Comparison of ENCODE assay signal across 22 cellular contexts in the genomic region with DNA sequence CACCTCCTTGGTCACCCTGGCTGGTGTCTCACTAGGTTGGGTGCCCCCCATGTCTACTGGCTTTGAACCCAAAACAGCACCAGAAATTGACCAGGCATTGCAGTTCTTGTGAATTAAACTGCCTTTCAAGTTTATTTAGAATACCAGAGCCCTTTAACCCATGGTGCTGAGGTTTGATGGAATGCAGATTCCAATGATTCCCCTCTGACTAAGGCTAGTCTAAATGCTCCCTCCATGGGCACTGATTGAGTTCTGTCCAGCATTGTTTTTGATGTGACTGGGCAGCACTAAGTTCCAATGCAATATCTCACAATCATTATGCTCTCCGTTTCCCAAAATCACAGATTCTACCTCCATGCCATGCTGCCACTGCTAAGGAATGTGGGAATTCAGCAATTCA.
"Had no signal": no experiment of that assay in that cellular context is flagged by ENCODE, and none has a peak within 500 bp of the region (broad histone marks: within the 10 kb centered on the region; RNA-seq: fewer than 3 reads in every experiment).

No MANE protein-coding gene starts in this region.

- ATAC-seq: esophagus mucosa; gastroesophageal sphincter; left cardiac atrium; lower lobe of right lung; pancreas; right lobe of liver; stimulated activated effector memory CD8-positive, alpha-beta T cell treated with anti-CD3 and anti-CD28 coated beads, Interleukin-12 subunit alpha, Interleukin-12 subunit beta, amount 100 ng/mL, for 72 hours; stimulated activated naive CD8-positive, alpha-beta T cell treated with anti-CD3 and anti-CD28 coated beads, Interleukin-15, Interleukin-2, amounts not matched to agents 100 U/mL and 50 U/mL, for 24 hours; upper lobe of right lung had no signal

- H3K4me3 ChIP-seq: coronary artery, gastroesophageal sphincter, left ventricle myocardium inferior, lower lobe of right lung, pancreas, right lobe of liver, tibial artery, upper lobe of right lung, vagina had no signal

- DNase-seq: effector memory CD4-positive, alpha-beta T cell; glutamatergic neuron; immature natural killer cell; left cardiac atrium; left ventricle myocardium inferior; lower lobe of right lung; mesenchymal stem cell; naive B cell; occipital lobe; pancreas; retina; right lobe of liver; stimulated activated CD4-positive, alpha-beta T cell treated with anti-CD3 and anti-CD28 coated beads, Interleukin-4, amount 100 ng/mL, for 1 hour; stimulated activated CD8-positive, alpha-beta memory T cell treated with anti-CD3 and anti-CD28 coated beads, Interleukin-4, amount 100 ng/mL, for 48 hours; stimulated activated naive CD8-positive, alpha-beta T cell treated with anti-CD3 and anti-CD28 coated beads, Interleukin-15, Interleukin-2, amounts not matched to agents 100 U/mL and 50 U/mL, for 24 hours; tibial artery; upper lobe of right lung had no signal
